In the genomic region with DNA sequence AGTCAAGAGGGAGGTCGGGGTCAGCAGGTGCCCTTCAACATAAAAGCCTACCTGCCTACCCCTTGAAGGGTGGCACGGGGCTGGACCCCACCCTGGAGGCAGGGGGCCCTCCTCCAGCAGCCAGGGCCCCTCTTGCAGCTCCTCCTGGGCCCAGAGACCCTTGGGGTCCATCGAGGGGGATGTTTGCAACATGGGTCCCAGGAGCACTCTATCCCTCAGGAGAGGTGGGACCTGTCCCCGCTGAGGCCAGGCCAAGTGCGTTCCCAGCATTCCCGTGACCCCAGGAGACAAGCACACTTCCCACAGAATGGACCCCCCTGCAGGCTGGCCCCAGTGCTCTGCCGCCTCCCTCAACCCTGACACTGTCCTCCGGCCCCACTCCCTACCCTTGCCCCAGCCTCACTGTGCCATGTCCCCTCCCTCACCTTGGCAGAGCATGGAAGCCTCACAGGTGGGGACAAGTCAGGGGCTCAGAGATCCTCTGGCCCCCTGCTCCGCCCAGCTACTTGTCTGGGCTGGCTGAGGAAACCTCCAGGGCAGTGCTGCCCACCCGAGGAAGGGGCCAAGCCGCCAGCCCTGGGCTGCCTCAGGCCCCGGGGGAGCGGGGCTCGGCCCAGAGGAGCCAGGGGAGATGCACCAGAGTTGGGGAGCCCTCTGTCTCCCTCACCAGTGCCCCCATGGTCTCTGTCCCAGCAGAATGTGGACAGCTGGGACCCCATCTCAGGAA, we compare ENCODE assay signal across 9 cellular contexts. TPM values are rescaled to one million over a fixed set of nuclear protein-coding genes. Genes with fewer than 3 reads are reported as not detected.
DNase-seq lines count a peak whose midpoint lies in the region; ATAC-seq and TF ChIP-seq lines count a peak whose summit lies in the region.
"Had no signal": no experiment of that assay in that cellular context is flagged by ENCODE, and none has a peak within 500 bp of the region (broad histone marks: within the 10 kb centered on the region; RNA-seq: fewer than 3 reads in every experiment).

No MANE protein-coding gene starts in this region.

- H4K20me1 ChIP-seq in OCI-LY1 (ENCODE audit: insufficient read depth, low read length), result no peaks in the 10 kb centered on the region

- no peaks in the 10 kb centered on the region for H3K27me3 Mint-ChIP-seq in nephron progenitor cell (ENCODE audit: low read depth, poor library complexity)

- H3K9me2 ChIP-seq in OCI-LY1 (ENCODE audit: low read depth, low read length), result no peaks in the 10 kb centered on the region

- H3K79me2 ChIP-seq in OCI-LY1 (ENCODE audit: insufficient read depth, low read length), result no peaks in the 10 kb centered on the region

- no peak overlapping the region; the same call in 1 of the 2 replicates for H3K9ac ChIP-seq in OCI-LY1 (ENCODE audit: low read length)

- H3K27ac Mint-ChIP-seq in nephron progenitor cell, result no peak overlapping the region

- H3K4me3 ChIP-seq in AG04449 (ENCODE audit: low read depth, low read length), result peak overlapping the region; percentile 81
- H3K4me3 ChIP-seq in OCI-LY1 (ENCODE audit: low read depth, low read length, poor library complexity, severe bottlenecking), result peak overlapping the region; percentile 75
- no peak overlapping the region for H3K4me3 ChIP-seq in esophagus (ENCODE audit: low read depth in 1 of 2, low read length in 2 of 2)

- H3K4me2 ChIP-seq in OCI-LY1 (ENCODE audit: low read length), result peak overlapping the region; percentile 73; the same call in 1 of the 2 replicates

- no peak overlapping the region for H2AFZ ChIP-seq in OCI-LY1 (ENCODE audit: low read length)

- H3K4me3 Mint-ChIP-seq in nephron progenitor cell, result peak overlapping the region; percentile 74

- H3K27me3 ChIP-seq in OCI-LY1 (ENCODE audit: insufficient read depth, low read length) (no peaks in the 10 kb centered on the region), esophagus (ENCODE audit: control insufficient read depth in 1 of 2, insufficient read depth in 2 of 2, low read length in 2 of 2) (no peaks in the 10 kb centered on the region)

- CTCF ChIA-PET in AG04449 (lab: Yijun Ruan, JAX), result interaction anchor here (0.6 to 1.5 kb wide), 4 partner anchors 10 to 182 kb away, joined by 3 read pairs; no protein-coding TSS in a partner anchor

- no peak for TF ChIP-seq CTCF in AG04449 (IDR thresholded peaks at IDR 0.05; ENCODE audit: insufficient read depth, low read length, missing control alignments)
- no peak for TF ChIP-seq CTCF in OCI-LY1 (IDR thresholded peaks at IDR 0.05; ENCODE audit: low read length)
- no peak for TF ChIP-seq CTCF in nephron progenitor cell (IDR thresholded peaks at IDR 0.05)

- H3K36me3 ChIP-seq in OCI-LY1 (ENCODE audit: insufficient read depth, low read length), result no peaks in the 10 kb centered on the region
- peaks cover 0 to 19% of the 10 kb centered on the region in 2 donors for H3K36me3 ChIP-seq in esophagus (ENCODE audit: control insufficient read depth in 2 of 2, insufficient read depth in 2 of 2, low read length in 1 of 2)

- H3K9me3 ChIP-seq in OCI-LY1 (ENCODE audit: low read length) (no peaks in the 10 kb centered on the region), esophagus (ENCODE audit: control insufficient read depth in 2 of 2, insufficient read depth in 1 of 2, low read depth in 1 of 2, low read length in 1 of 2) (no peaks in the 10 kb centered on the region)

- no peaks in the 10 kb centered on the region for H3K9me3 Mint-ChIP-seq in nephron progenitor cell

- no peak overlapping the region for H3K27ac ChIP-seq in OCI-LY1 (ENCODE audit: low read depth, low read length, poor library complexity, severe bottlenecking)
- H3K27ac ChIP-seq in esophagus (ENCODE audit: low read depth in 2 of 2, low read length in 1 of 2), result peak overlapping the region; percentile 18 to 88

- DNase-seq in AG04449 (ENCODE audit: low read depth, low spot score) (no peak), nephron progenitor cell (no peak), HK-2 (ENCODE audit: unreplicated experiment) (no peak)
- no peak for DNase-seq in central memory CD4-positive, alpha-beta T cell
- DNase-seq: NCI-H1417 had no signal

- POLR2A ChIA-PET in AG04449 (lab: Yijun Ruan, JAX), result interaction anchor here (1.2 kb wide), 1 partner anchor 17 kb away, joined by 3 read pairs; no protein-coding TSS in a partner anchor

- no peak for ATAC-seq in GM21367 (IDR thresholded peaks at IDR 0.05; ENCODE audit: unreplicated experiment)
- no peak for ATAC-seq in GM18907 (IDR thresholded peaks at IDR 0.05; ENCODE audit: unreplicated experiment)

- 70 to 71% methylated on average over 14 of the region's 14 CpGs for WGBS in esophagus, 2 donors

- H3K36me3 Mint-ChIP-seq in nephron progenitor cell (ENCODE audit: low read depth), result peaks cover 4% of the 10 kb centered on the region

- peaks cover 21% of the 10 kb centered on the region for H3K4me1 Mint-ChIP-seq in nephron progenitor cell

- H3K4me1 ChIP-seq in OCI-LY1 (ENCODE audit: insufficient read depth, low read length, severe bottlenecking), result peaks cover 29% of the 10 kb centered on the region
- H3K4me1 ChIP-seq in esophagus (ENCODE audit: control insufficient read depth in 2 of 2, insufficient read depth in 2 of 2, low read length in 1 of 2), result peaks cover 24 to 37% of the 10 kb centered on the region in 2 donors

- no peaks in the 10 kb centered on the region for H3F3A ChIP-seq in OCI-LY1 (ENCODE audit: insufficient read depth, low read length)

RNA-seq across cellular contexts. Expression of a gene that starts 2.2 kb away (rescaled TPM):
- 10 to 100 TPM; 14.5 to 27.2 TPM for polyA plus RNA-seq in esophagus

RNA-seq across cellular contexts. Expression of a gene that starts 17.8 kb away (rescaled TPM):
- polyA plus RNA-seq in esophagus, result 1 to 10 TPM; 5.0 to 8.1 TPM

RNA-seq across cellular contexts. Expression of a gene that starts 17.8 kb away (rescaled TPM):
- polyA plus RNA-seq in esophagus, result under 1 TPM; 0.59 to 0.81 TPM

Comparison
In these comparisons a context has a peak if more than half of its experiments do, and no peak if none do; other contexts are left out.
1. H3K4me3 ChIP-seq: peak in AG04449 (single experiment) and OCI-LY1 (single experiment); none in esophagus (0 of 2).